20 cellular contexts compared by ENCODE assay signal in genomic region chrX:114930227-114930626, GRCh38.
DNase-seq lines count a peak whose midpoint lies in the region; ATAC-seq, FAIRE-seq and TF ChIP-seq lines count a peak whose summit lies in the region.
"Had no signal": no experiment of that assay in that cellular context is flagged by ENCODE, and none has a peak within 500 bp of the region (broad histone marks: within the 10 kb centered on the region; RNA-seq: fewer than 3 reads in every experiment).

No MANE protein-coding gene starts in this region.

- TF ChIP-seq CTCF in bronchial epithelial cell (IDR thresholded peaks at IDR 0.05; ENCODE audit: insufficient read depth, low read length, severe bottlenecking) (no peak), foreskin keratinocyte (conservative IDR thresholded peaks at IDR 0.05) (no peak)

- ATAC-seq in foreskin keratinocyte (peak; percentile 73), GM18519 (IDR thresholded peaks at IDR 0.05; ENCODE audit: low FRiP score, unreplicated experiment) (no peak), HG02840 (IDR thresholded peaks at IDR 0.05; ENCODE audit: low FRiP score, unreplicated experiment) (no peak)
- ATAC-seq: CD8-positive, alpha-beta T cell; K562 had no signal

- H3K36me3 ChIP-seq in bronchial epithelial cell (ENCODE audit: control insufficient read depth, insufficient read depth, low read length), result no peaks in the 10 kb centered on the region
- H3K36me3 ChIP-seq: BLaER1 treated with 17β-estradiol and CSF1 and Interleukin-3, amounts not matched to agents 10 nM and 100 nM; HAP-1 had no signal

- H3K27ac ChIP-seq in foreskin keratinocyte, result no peak overlapping the region
- H3K27ac ChIP-seq: BLaER1 treated with 17β-estradiol and CSF1 and Interleukin-3, amounts not matched to agents 10 nM and 100 nM; HL-60 had no signal

- FAIRE-seq in bronchial epithelial cell (lab: Jason Lieb, UNC), result no peak
- FAIRE-seq: GM12891, HTR-8/SVneo, K562 had no signal

- DNase-seq in Daoy (ENCODE audit: low read depth) (peak; percentile 3), M059J (ENCODE audit: low read depth) (peak; percentile 8), bronchial epithelial cell (ENCODE audit: low read depth) (peak; percentile 35), foreskin keratinocyte (peak; percentile 26 to 45)
- DNase-seq in stimulated activated CD4-positive, alpha-beta T cell treated with anti-CD3 and anti-CD28 coated beads, Interleukin-2, amount 100 ng/mL, for 24 hours, result no peak
- DNase-seq: CD8-positive, alpha-beta T cell; COR-L47; DMS 273 treated with DMSO at 0.1 percent for 48 hours; DMS53; DND-41; GOT3; IMR-90 had no signal

- no peaks in the 10 kb centered on the region for H3K27me3 ChIP-seq in bronchial epithelial cell (ENCODE audit: control insufficient read depth, insufficient read depth, low read length)
- H3K27me3 ChIP-seq in foreskin keratinocyte, result no peaks in the 10 kb centered on the region

- no peak overlapping the region for H3K4me3 ChIP-seq in bronchial epithelial cell (ENCODE audit: low read depth, low read length)
- H3K4me3 ChIP-seq: BLaER1 treated with 17β-estradiol and CSF1 and Interleukin-3, amounts not matched to agents 10 nM and 100 nM; HAP-1; K562 had no signal

- no peaks in the 10 kb centered on the region for H3K4me1 ChIP-seq in foreskin keratinocyte
- H3K4me1 ChIP-seq: BLaER1 treated with 17β-estradiol and CSF1 and Interleukin-3, amounts not matched to agents 10 nM and 100 nM had no signal

Comparison
In these comparisons a context has a peak if more than half of its experiments do, and no peak if none do; other contexts are left out.
1. DNase-seq: peak in Daoy (single experiment), M059J (single experiment), bronchial epithelial cell (single experiment) and foreskin keratinocyte (2 of 2); none in stimulated activated CD4-positive, alpha-beta T cell treated with anti-CD3 and anti-CD28 coated beads, Interleukin-2, amount 100 ng/mL, for 24 hours (0 of 2).